ENCODE assay signal across 8 cellular contexts in genomic region chr2:62705859-62706720, GRCh38. TPM values are rescaled to one million over a fixed set of nuclear protein-coding genes. Genes with fewer than 3 reads are reported as not detected.
DNase-seq lines count a peak whose midpoint lies in the region; ATAC-seq and TF ChIP-seq lines count a peak whose summit lies in the region.

No MANE protein-coding gene starts in this region.

- H3F3A ChIP-seq in SU-DHL-6 (ENCODE audit: insufficient read depth): no peaks in the 10 kb centered on the region

- H3K9me2 ChIP-seq in SU-DHL-6 (replicated peaks; ENCODE audit: insufficient read depth, low read length): no peaks in the 10 kb centered on the region

- TF ChIP-seq POLR2A in breast epithelium (IDR thresholded peaks at IDR 0.05) (no peak), sigmoid colon (IDR thresholded peaks at IDR 0.05) (no peak)

- no peaks in the 10 kb centered on the region for H3K27me3 ChIP-seq in SU-DHL-6 (ENCODE audit: low read length)
- H3K27me3 ChIP-seq in breast epithelium: no peaks in the 10 kb centered on the region
- no peaks in the 10 kb centered on the region for H3K27me3 ChIP-seq in sigmoid colon

- peak; percentile 23 for DNase-seq in CD1c-positive myeloid dendritic cell (ENCODE audit: extremely low spot score)
- peak; percentile 19 for DNase-seq in GM19238 (ENCODE audit: insufficient read length, low spot score)
- peak in 1 of 2 donors; percentile 67 for DNase-seq in breast epithelium (ENCODE audit: low spot score in 2 of 2)
- DNase-seq in sigmoid colon: peak; percentile 89

- intact Hi-C loops in breast epithelium (cut with DNase I; ENCODE audit: low total_unique reads) (no loop called here), sigmoid colon (cut with DNase I) (loop anchor here (2.0 to 10.0 kb wide), 5 partner anchors 41 to 249 kb away; no protein-coding TSS in a partner anchor)

- no peak for TF ChIP-seq EP300 in Ishikawa (IDR thresholded peaks at IDR 0.05; ENCODE audit: borderline replicate concordance)
- no peak for TF ChIP-seq EP300 in sigmoid colon (IDR thresholded peaks at IDR 0.05)

- H3K27ac ChIP-seq in SU-DHL-6 (ENCODE audit: low read depth, low read length) (no peak overlapping the region), breast epithelium (peak overlapping the region; percentile 95), sigmoid colon (peak overlapping the region; percentile 94 to 99 (median 98))

- peak overlapping the region; percentile 61 for H3K4me3 ChIP-seq in SU-DHL-6 (ENCODE audit: insufficient read depth, low read length, poor library complexity, severe bottlenecking)
- peak overlapping the region; percentile 87 to 96 (median 91) for H3K4me3 ChIP-seq in breast epithelium
- H3K4me3 ChIP-seq in iPS-18c (ENCODE audit: insufficient read depth, low read depth, low read length): peak overlapping the region; percentile 90
- peak overlapping the region; percentile 79 to 98 (median 94) for H3K4me3 ChIP-seq in sigmoid colon

- H3K36me3 ChIP-seq in SU-DHL-6 (ENCODE audit: low read length): no peaks in the 10 kb centered on the region; the same call in 1 of the 2 replicates
- no peaks in the 10 kb centered on the region for H3K36me3 ChIP-seq in breast epithelium
- no peaks in the 10 kb centered on the region for H3K36me3 ChIP-seq in sigmoid colon

- TF ChIP-seq CTCF in SU-DHL-6 (IDR thresholded peaks at IDR 0.05; ENCODE audit: insufficient read depth, low read length, poor library complexity, severe bottlenecking) (peak; percentile 23), breast epithelium (IDR thresholded peaks at IDR 0.05) (peak in 2 of 3 donors; percentile 22 to 33), sigmoid colon (IDR thresholded peaks at IDR 0.05) (peak in 3 of 4 experiments; percentile 37 to 53 (median 50))

- peaks cover 17% of the 10 kb centered on the region for H3K79me2 ChIP-seq in SU-DHL-6 (ENCODE audit: insufficient read depth, low read length)

- peak overlapping the region; percentile 73 for H2AFZ ChIP-seq in SU-DHL-6 (ENCODE audit: low read depth, low read length, severe bottlenecking)

- H3K4me1 ChIP-seq in breast epithelium (peaks cover 0 to 16% of the 10 kb centered on the region in 2 donors), sigmoid colon (peaks cover 0 to 66% (median 40%) of the 10 kb centered on the region in 4 donors)

- no peaks in the 10 kb centered on the region for H4K20me1 ChIP-seq in SU-DHL-6 (ENCODE audit: low read depth, low read length)

- WGBS in sigmoid colon, 2 donors: 1% methylated on average over 57 of the region's 57 CpGs

- H3K4me2 ChIP-seq in SU-DHL-6 (ENCODE audit: low read depth, low read length, poor library complexity, severe bottlenecking): peak overlapping the region; percentile 94

- H3K9me3 ChIP-seq in SU-DHL-6 (ENCODE audit: insufficient read depth, low read length) (no peaks in the 10 kb centered on the region), breast epithelium (no peaks in the 10 kb centered on the region), iPS-18c (ENCODE audit: control insufficient read depth, insufficient read depth, low read length) (peaks cover 2% of the 10 kb centered on the region), sigmoid colon (no peaks in the 10 kb centered on the region)

- no peak for TF ChIP-seq RAD21 in Ishikawa (IDR thresholded peaks at IDR 0.05; ENCODE audit: low read depth)

- H3K9ac ChIP-seq in SU-DHL-6 (ENCODE audit: low read length): peak overlapping the region; percentile 63

- no peak for ATAC-seq in GM19452 (IDR thresholded peaks at IDR 0.05; ENCODE audit: unreplicated experiment)

TF ChIP-seq in Ishikawa, 13 proteins besides CTCF, POLR2A, EP300 and RAD21:
- TF ChIP-seq TEAD4 (IDR thresholded peaks at IDR 0.05) (no peak), TCF12 (IDR thresholded peaks at IDR 0.05; ENCODE audit: low read depth) (no peak), NFIC (IDR thresholded peaks at IDR 0.05) (no peak), ZBTB7A (IDR thresholded peaks at IDR 0.05; ENCODE audit: low read depth) (0 out of 2 replicates have a peak, but pooled peaks have one; percentile 52), TAF1 (IDR thresholded peaks at IDR 0.05; ENCODE audit: low read depth) (peak; percentile 23; the same call in 1 of the 2 replicates), REST (IDR thresholded peaks at IDR 0.05; ENCODE audit: low read depth) (no peak), FOXM1 (IDR thresholded peaks at IDR 0.05; ENCODE audit: borderline replicate concordance, low read depth) (no peak)
- TF ChIP-seq, protein P1, sequence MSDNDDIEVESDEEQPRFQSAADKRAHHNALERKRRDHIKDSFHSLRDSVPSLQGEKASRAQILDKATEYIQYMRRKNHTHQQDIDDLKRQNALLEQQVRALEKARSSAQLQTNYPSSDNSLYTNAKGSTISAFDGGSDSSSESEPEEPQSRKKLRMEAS (IDR thresholded peaks at IDR 0.05): peak; percentile 14; the same call in 1 of the 2 replicates

RNA-seq across cellular contexts. Expression of gene EHBP1, which starts 0.6 kb away (rescaled TPM):
- 100 to 1,000 TPM in 1 of 3 donors, 10 to 100 TPM in 2; 65.9 to 118 (median 87.2) TPM for total RNA-seq in breast epithelium
- total RNA-seq in sigmoid colon: 100 to 1,000 TPM; 121 to 161 (median 153) TPM
- 10 to 100 TPM; 12.7 to 16.8 (median 13.2) TPM for polyA plus RNA-seq in sigmoid colon
